8 cellular contexts compared by ENCODE assay signal in the genomic region with DNA sequence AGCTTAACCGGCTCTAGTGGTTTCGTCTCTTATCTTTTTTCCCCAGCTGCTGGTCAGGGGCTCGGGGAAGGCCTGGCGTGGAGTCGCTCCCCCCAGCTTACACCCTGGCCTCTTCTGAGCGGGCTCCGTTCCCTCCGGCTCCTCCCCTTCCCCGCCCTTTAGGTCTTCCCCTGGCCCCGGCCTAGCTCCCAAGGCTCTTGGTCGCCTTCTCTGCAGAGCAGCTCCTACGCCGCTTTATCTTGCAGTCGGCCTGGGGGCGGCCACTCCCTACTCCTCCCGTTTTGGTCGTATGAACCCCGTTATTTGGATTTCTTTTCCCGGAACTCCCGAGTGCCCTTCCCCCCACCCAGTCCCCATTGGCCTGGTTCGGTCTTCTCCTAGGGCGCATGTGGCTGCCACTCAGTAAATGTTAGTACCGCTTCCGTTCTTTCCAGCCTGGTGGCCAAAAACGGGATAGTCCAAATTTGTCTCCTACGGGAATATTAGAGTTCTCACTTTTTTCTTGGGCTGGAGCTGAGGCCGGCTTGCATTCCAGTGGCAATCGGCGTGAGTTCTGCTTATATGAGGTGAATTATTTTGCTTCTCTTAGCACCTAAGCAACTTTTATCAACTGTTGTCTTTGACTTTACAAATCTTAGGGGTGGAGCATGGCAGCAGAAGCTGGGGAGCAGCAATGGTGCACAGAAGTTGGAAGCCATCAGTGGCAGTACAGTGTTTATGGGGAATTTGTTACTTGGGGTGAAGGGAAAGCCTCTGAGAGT. TPM values are rescaled to one million over a fixed set of nuclear protein-coding genes. Genes with fewer than 3 reads are reported as not detected.
DNase-seq lines count a peak whose midpoint lies in the region; ATAC-seq and TF ChIP-seq lines count a peak whose summit lies in the region.

No MANE protein-coding gene starts in this region.

- peak overlapping the region; percentile 98 for H3K4me3 ChIP-seq in GM23248
- peak overlapping the region; percentile 53 for H3K4me3 ChIP-seq in right cardiac atrium (ENCODE audit: low read length)
- H3K4me3 ChIP-seq in gastrocnemius medialis = peak overlapping the region; percentile 58 to 97 (median 90)

- peak overlapping the region; percentile 25; the same call in 1 of the 2 replicates for H2AFZ ChIP-seq in GM23248

- intact Hi-C loops in right cardiac atrium (cut with DNase I) = loop anchor here in 1 of 4 donors (10.0 kb wide), 1 partner anchor 60 kb away; no protein-coding TSS in a partner anchor
- intact Hi-C loops in gastrocnemius medialis (cut with DNase I; ENCODE audit: low total_unique reads) = loop anchor here (1.0 to 2.0 kb wide), 2 partner anchors 56 to 75 kb away; a partner anchor contains a TSS

- H3K9me2 ChIP-seq in GM23248 (ENCODE audit: insufficient read depth) = no peaks in the 10 kb centered on the region

- in situ Hi-C loops in GM23248 (cut with MboI) = no loop called here
- in situ Hi-C loops in gastrocnemius medialis (cut with MboI; ENCODE audit: low sequenced_read_pairs in 4 of 4) = loop anchor here in 1 of 4 donors (5.0 kb wide), 1 partner anchor 63 kb away; no protein-coding TSS in a partner anchor

- H3K27ac ChIP-seq in GM23248 (peak overlapping the region; percentile 95), angular gyrus (ENCODE audit: low read depth, low read length) (peak overlapping the region; percentile 96), right cardiac atrium (ENCODE audit: low read length) (peak overlapping the region; percentile 84), gastrocnemius medialis (peak overlapping the region; percentile 90 to 99 (median 98))

- peaks cover 30% of the 10 kb centered on the region for H3F3A ChIP-seq in GM23248 (ENCODE audit: insufficient read depth)

- peak overlapping the region; percentile 97 for H3K4me2 ChIP-seq in GM23248 (ENCODE audit: unreplicated experiment)

- H3K27me3 ChIP-seq in GM23248 (replicated peaks; ENCODE audit: insufficient read depth) (no peaks in the 10 kb centered on the region), right cardiac atrium (ENCODE audit: control insufficient read depth, insufficient read depth) (no peaks in the 10 kb centered on the region), gastrocnemius medialis (no peaks in the 10 kb centered on the region)

- DNase-seq in SIG-M5 treated with dmso at 0.1 percent for 504 hours (lab: John Stamatoyannopoulos, UW; ENCODE audit: unreplicated experiment) (peak; percentile 86), SIG-M5 (lab: John Stamatoyannopoulos, UW) (no peak), GM23248 (peak; percentile 95), HuH-7.5 (ENCODE audit: low spot score) (peak; percentile 63), NOMO-1 treated with DMSO at 0.1 percent for 48 hours (lab: John Stamatoyannopoulos, UW; ENCODE audit: unreplicated experiment) (peak; percentile 86), right cardiac atrium (peak; percentile 85 to 92 (median 92)), gastrocnemius medialis (peak; percentile 78 to 87)

- peak; percentile 46 to 78 (median 66) for TF ChIP-seq CTCF in gastrocnemius medialis (IDR thresholded peaks at IDR 0.05 in 4 of 5, conservative IDR thresholded peaks at IDR 0.05 in 1 of 5)

- H3K79me2 ChIP-seq in GM23248 (ENCODE audit: insufficient read depth) = peaks cover 51% of the 10 kb centered on the region

- peaks cover 11% of the 10 kb centered on the region; the same call in 1 of the 2 replicates for H4K20me1 ChIP-seq in GM23248 (ENCODE audit: insufficient read depth)

- no peak for TF ChIP-seq POLR2A in gastrocnemius medialis (IDR thresholded peaks at IDR 0.05)

- WGBS in GM23248 (ENCODE audit: low coverage in 1 of 2, low lambda C conversion rate in 2 of 2, missing lambda C conversion rate in 2 of 2), 2 experiments = 1 to 2% methylated on average over 20 to 29 of the region's 29 CpGs
- WGBS in right cardiac atrium = under 1% methylated on average over 29 of the region's 29 CpGs

- H3K9me3 ChIP-seq in GM23248 (ENCODE audit: low read depth) (no peaks in the 10 kb centered on the region), right cardiac atrium (ENCODE audit: control insufficient read depth, low read length) (no peaks in the 10 kb centered on the region), gastrocnemius medialis (no peaks in the 10 kb centered on the region)

- H3K36me3 ChIP-seq in GM23248 (ENCODE audit: low read depth) (0 out of 2 replicates have a peak, but pooled peaks cover 4% of the 10 kb centered on the region), gastrocnemius medialis (peaks cover 0 to 13% of the 10 kb centered on the region in 2 donors)

- ATAC-seq in right cardiac atrium (peak; percentile 83), gastrocnemius medialis (peak; percentile 75 to 76)

- peak overlapping the region; percentile 94 for H3K9ac ChIP-seq in GM23248

- H3K4me1 ChIP-seq in GM23248 (ENCODE audit: insufficient read depth) (peaks cover 17% of the 10 kb centered on the region), right cardiac atrium (ENCODE audit: control insufficient read depth, insufficient read depth, low read length) (no peaks in the 10 kb centered on the region), gastrocnemius medialis (peaks cover 38 to 51% of the 10 kb centered on the region in 2 donors)

RNA-seq across cellular contexts. Expression of a gene that starts 0.5 kb away (rescaled TPM):
- 57.3 and 61.5 TPM in 2 replicates for total RNA-seq in GM23248 (2014; rRNA removed; shearing (Covaris generic))
- polyA plus RNA-seq in GM23248 (2016; fragmentation: Nextera tagmentation; extraction: Ambion mirVana) (91.9 and 95.2 TPM in 2 replicates), right cardiac atrium (32.6 TPM)
- total RNA-seq in right cardiac atrium (10 to 100 TPM; 66.3 to 85.5 (median 77.3) TPM), gastrocnemius medialis (100 to 1,000 TPM in 3 of 4 donors, 10 to 100 TPM in 1; 88.2 to 174 (median 146) TPM)
